Comparison of ENCODE assay signal across 1 cellular context in the genomic region with DNA sequence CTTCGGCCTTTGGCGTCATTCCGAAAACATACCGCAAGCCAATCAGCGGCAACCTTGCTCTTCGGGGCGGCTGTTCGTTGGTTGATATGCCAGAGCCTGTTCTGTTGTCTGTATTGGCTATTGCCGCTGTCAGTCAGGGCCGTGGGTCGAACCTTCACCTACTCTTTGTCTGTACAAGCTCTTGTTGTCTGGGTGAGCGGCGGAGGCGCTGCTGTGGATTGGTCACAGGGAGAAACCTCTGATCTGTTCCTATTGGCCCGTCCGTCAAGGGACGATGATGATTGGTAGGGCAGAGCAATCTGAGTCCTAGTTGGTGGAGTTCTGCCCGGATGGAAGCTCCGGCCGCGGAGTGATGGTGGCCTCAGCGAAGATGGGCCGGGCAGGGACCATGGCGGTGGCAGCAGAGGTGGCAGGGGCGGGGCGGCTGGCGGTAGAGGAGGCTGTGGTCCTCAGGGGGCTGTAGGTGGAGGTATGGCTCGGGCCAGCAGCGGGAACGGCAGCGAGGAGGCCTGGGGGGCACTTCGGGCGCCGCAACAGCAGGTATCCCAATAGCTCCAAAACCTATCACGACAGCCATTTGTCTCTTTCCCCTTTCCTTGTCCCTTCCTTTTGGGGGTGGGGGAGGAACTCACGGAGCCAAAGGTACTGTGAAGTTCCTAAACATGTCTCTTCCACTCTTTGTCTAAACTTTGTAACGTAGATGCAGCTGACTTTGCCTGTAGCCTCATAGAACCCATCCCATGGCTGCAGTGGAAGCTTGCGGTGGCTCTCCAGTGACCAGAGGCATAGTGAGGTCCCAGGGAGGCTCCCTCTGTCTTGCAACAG.
TF ChIP-seq lines count a peak whose summit lies in the region.

A gene (plus strand): TSS at position 307 of the 825 bp plus-strand sequence. CDS start 165 bp downstream, at position 472.

TF ChIP-seq in GM12878, 131 proteins besides CTCF, POLR2A, EP300 and RAD21 (continued from another document):
- TF ChIP-seq, protein P1, sequence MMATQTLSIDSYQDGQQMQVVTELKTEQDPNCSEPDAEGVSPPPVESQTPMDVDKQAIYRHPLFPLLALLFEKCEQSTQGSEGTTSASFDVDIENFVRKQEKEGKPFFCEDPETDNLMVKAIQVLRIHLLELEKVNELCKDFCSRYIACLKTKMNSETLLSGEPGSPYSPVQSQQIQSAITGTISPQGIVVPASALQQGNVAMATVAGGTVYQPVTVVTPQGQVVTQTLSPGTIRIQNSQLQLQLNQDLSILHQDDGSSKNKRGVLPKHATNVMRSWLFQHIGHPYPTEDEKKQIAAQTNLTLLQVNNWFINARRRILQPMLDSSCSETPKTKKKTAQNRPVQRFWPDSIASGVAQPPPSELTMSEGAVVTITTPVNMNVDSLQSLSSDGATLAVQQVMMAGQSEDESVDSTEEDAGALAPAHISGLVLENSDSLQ (IDR thresholded peaks at IDR 0.05): peak; percentile 100
- TF ChIP-seq TARDBP (IDR thresholded peaks at IDR 0.05; ENCODE audit: borderline replicate concordance) (0 out of 2 replicates have a peak, but pooled peaks have one; percentile 43), CHD2 (IDR thresholded peaks at IDR 0.05; ENCODE audit: borderline replicate concordance, low read depth, low read length) (peak; percentile 96), POLR2AphosphoS2 (IDR thresholded peaks at IDR 0.05; ENCODE audit: low read depth, low read length) (peak; percentile 83)
- TF ChIP-seq, protein P2, sequence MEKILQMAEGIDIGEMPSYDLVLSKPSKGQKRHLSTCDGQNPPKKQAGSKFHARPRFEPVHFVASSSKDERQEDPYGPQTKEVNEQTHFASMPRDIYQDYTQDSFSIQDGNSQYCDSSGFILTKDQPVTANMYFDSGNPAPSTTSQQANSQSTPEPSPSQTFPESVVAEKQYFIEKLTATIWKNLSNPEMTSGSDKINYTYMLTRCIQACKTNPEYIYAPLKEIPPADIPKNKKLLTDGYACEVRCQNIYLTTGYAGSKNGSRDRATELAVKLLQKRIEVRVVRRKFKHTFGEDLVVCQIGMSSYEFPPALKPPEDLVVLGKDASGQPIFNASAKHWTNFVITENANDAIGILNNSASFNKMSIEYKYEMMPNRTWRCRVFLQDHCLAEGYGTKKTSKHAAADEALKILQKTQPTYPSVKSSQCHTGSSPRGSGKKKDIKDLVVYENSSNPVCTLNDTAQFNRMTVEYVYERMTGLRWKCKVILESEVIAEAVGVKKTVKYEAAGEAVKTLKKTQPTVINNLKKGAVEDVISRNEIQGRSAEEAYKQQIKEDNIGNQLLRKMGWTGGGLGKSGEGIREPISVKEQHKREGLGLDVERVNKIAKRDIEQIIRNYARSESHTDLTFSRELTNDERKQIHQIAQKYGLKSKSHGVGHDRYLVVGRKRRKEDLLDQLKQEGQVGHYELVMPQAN (conservative IDR thresholded peaks at IDR 0.05): no peak
- TF ChIP-seq, protein P3, sequence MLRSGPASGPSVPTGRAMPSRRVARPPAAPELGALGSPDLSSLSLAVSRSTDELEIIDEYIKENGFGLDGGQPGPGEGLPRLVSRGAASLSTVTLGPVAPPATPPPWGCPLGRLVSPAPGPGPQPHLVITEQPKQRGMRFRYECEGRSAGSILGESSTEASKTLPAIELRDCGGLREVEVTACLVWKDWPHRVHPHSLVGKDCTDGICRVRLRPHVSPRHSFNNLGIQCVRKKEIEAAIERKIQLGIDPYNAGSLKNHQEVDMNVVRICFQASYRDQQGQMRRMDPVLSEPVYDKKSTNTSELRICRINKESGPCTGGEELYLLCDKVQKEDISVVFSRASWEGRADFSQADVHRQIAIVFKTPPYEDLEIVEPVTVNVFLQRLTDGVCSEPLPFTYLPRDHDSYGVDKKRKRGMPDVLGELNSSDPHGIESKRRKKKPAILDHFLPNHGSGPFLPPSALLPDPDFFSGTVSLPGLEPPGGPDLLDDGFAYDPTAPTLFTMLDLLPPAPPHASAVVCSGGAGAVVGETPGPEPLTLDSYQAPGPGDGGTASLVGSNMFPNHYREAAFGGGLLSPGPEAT (IDR thresholded peaks at IDR 0.05; ENCODE audit: low read depth): peak; percentile 87
TF ChIP-seq in GM12878: peak in this region for 32.
